Comparison of ENCODE assay signal across 8 cellular contexts in genomic region chr16:3023669-3024478, GRCh38. TPM values are rescaled to one million over a fixed set of nuclear protein-coding genes. Genes with fewer than 3 reads are reported as not detected.
A peak's percentile ranks its signal among the peaks of the same experiment; 100 is the strongest.
DNase-seq lines count a peak whose midpoint lies in the region; ATAC-seq and TF ChIP-seq lines count a peak whose summit lies in the region.

TSS of gene HCFC1R1 (minus strand) at chr16:3023942. CDS start at chr16:3023941, 1 bp downstream.
TSS of gene THOC6 (plus strand) at chr16:3024035. CDS start at chr16:3024327, 292 bp downstream.

- peak; percentile 62 for ATAC-seq in HG03457 (IDR thresholded peaks at IDR 0.05; ENCODE audit: unreplicated experiment)
- peak; percentile 74 for ATAC-seq in activated CD4-positive, alpha-beta T cell treated with anti-CD3 and anti-CD28 coated beads for 36 hours

- H3K4me3 ChIP-seq in BJ (ENCODE audit: low read depth, low read length) = peak within 1 kb of the TSS; percentile 59

- H3K27ac Mint-ChIP-seq in activated CD4-positive, alpha-beta T cell treated with anti-CD3 and anti-CD28 coated beads for 36 hours = peak within 1 kb of the TSS; percentile 97
- peak within 1 kb of the TSS; percentile 99 for H3K27ac Mint-ChIP-seq in chondrocyte (ENCODE audit: unreplicated experiment)

- POLR2A ChIA-PET in BJ (lab: Charles Lee) = interaction anchor here (0.5 kb wide), 1 partner anchor 76 kb away, joined by 4 read pairs; no protein-coding TSS in a partner anchor
- POLR2A ChIA-PET in activated CD4-positive, alpha-beta T cell treated with anti-CD3 and anti-CD28 coated beads for 36 hours (lab: Charles Lee) = interaction anchor here (0.6 to 1.5 kb wide), 5 partner anchors 46 to 259 kb away, joined by 3 to 10 read pairs (median 3); partner anchors contain the start of gene ZNF213

- H3K36me3 Mint-ChIP-seq in activated CD4-positive, alpha-beta T cell treated with anti-CD3 and anti-CD28 coated beads for 36 hours (ENCODE audit: low read depth) = peaks cover 14% of the 10 kb centered on the region
- H3K36me3 Mint-ChIP-seq in chondrocyte (ENCODE audit: low read depth) = peaks cover 18% of the 10 kb centered on the region

- H3K4me1 Mint-ChIP-seq in activated CD4-positive, alpha-beta T cell treated with anti-CD3 and anti-CD28 coated beads for 36 hours = peaks cover 50% of the 10 kb centered on the region
- H3K4me1 Mint-ChIP-seq in chondrocyte (ENCODE audit: low read depth) = peaks cover 29% of the 10 kb centered on the region

- no peaks in the 10 kb centered on the region for H3K9me3 Mint-ChIP-seq in activated CD4-positive, alpha-beta T cell treated with anti-CD3 and anti-CD28 coated beads for 36 hours (ENCODE audit: low read depth)
- no peaks in the 10 kb centered on the region for H3K9me3 Mint-ChIP-seq in chondrocyte (ENCODE audit: low read depth)

- intact Hi-C loops in activated CD4-positive, alpha-beta T cell treated with anti-CD3 and anti-CD28 coated beads for 36 hours (cut with DNase I, micrococcal nuclease) = loop anchor here (1.0 to 5.0 kb wide), 18 partner anchors 21 to 1283 kb away; partner anchors contain the start of genes ADCY9 (in 1 of the 2), CEMP1 (in 1 of the 2), ELOB (in 1 of the 2) and NTHL1 (in 1 of the 2)

- DNase-seq in BJ (ENCODE audit: low read depth) (peak; percentile 88), GM19240 (ENCODE audit: insufficient read length, low spot score) (peak; percentile 97), NCI-H524 treated with DMSO at 0.1 percent for 48 hours (lab: John Stamatoyannopoulos, UW) (peak; percentile 82), chondrocyte (ENCODE audit: low spot score) (peak; percentile 99), kidney tubule cell (ENCODE audit: low spot score) (peak; percentile 99)
- DNase-seq in activated CD4-positive, alpha-beta T cell treated with anti-CD3 and anti-CD28 coated beads for 36 hours = peak; percentile 99
- DNase-seq in stimulated activated CD4-positive, alpha-beta T cell treated with anti-CD3 and anti-CD28 coated beads, Interleukin-1b, Interleukin-23, amount 100 ng/mL, for 1 hour (ENCODE audit: low read depth in 2 of 2) = peak; percentile 83 to 88

- TF ChIP-seq CTCF in BJ (IDR thresholded peaks at IDR 0.05; ENCODE audit: insufficient read depth, low read depth, low read length) = no peak
- no peak for TF ChIP-seq CTCF in chondrocyte (IDR thresholded peaks at IDR 0.05)

- peak within 1 kb of the TSS; percentile 74 for H3K4me3 Mint-ChIP-seq in activated CD4-positive, alpha-beta T cell treated with anti-CD3 and anti-CD28 coated beads for 36 hours
- peak within 1 kb of the TSS; percentile 91 for H3K4me3 Mint-ChIP-seq in chondrocyte (ENCODE audit: unreplicated experiment)

- peaks cover under 1% of the 10 kb centered on the region; the same call in 1 of the 2 replicates for H3K27me3 ChIP-seq in BJ (ENCODE audit: control insufficient read depth, insufficient read depth, low read length)

- peaks cover 28% of the 10 kb centered on the region for H3K36me3 ChIP-seq in BJ (ENCODE audit: control insufficient read depth, insufficient read depth, low read length)

- CTCF ChIA-PET in BJ (lab: Yijun Ruan, JAX) = interaction anchor here (0.8 to 6.3 kb wide), 6 partner anchors 8 to 106 kb away, joined by 3 to 78 read pairs (median 4); partner anchors contain the start of gene CLDN9
- CTCF ChIA-PET in activated CD4-positive, alpha-beta T cell treated with anti-CD3 and anti-CD28 coated beads for 36 hours (lab: Charles Lee) = interaction anchor here (0.6 to 3.8 kb wide), 5 partner anchors 8 to 21 kb away, joined by 3 to 39 read pairs (median 6); no protein-coding TSS in a partner anchor

- peaks cover 4% of the 10 kb centered on the region for H3K27me3 Mint-ChIP-seq in activated CD4-positive, alpha-beta T cell treated with anti-CD3 and anti-CD28 coated beads for 36 hours
- no peaks in the 10 kb centered on the region for H3K27me3 Mint-ChIP-seq in chondrocyte (ENCODE audit: low read depth)

RNA-seq across cellular contexts. Expression of gene HCFC1R1, which starts in this region (rescaled TPM):
- 26.2 and 33.7 TPM in 2 replicates for polyA plus RNA-seq in BJ (2011; rRNA removed)
- polyA minus RNA-seq in BJ (2011; rRNA and poly(A)+ RNA removed) = 18.4 and 22.0 TPM in 2 replicates
- total RNA-seq in activated CD4-positive, alpha-beta T cell treated with anti-CD3 and anti-CD28 coated beads for 36 hours = 10 to 100 TPM; 30.0 to 30.7 TPM
- total RNA-seq in chondrocyte = 74.0 to 101 TPM (median 79.3 TPM) in 3 replicates

RNA-seq across cellular contexts. Expression of gene THOC6, which starts in this region (rescaled TPM):
- 11.0 and 20.5 TPM in 2 replicates for polyA plus RNA-seq in BJ (2011; rRNA removed)
- 11.3 and 15.4 TPM in 2 replicates for polyA minus RNA-seq in BJ (2011; rRNA and poly(A)+ RNA removed)
- total RNA-seq in activated CD4-positive, alpha-beta T cell treated with anti-CD3 and anti-CD28 coated beads for 36 hours = 10 to 100 TPM; 46.9 to 50.2 TPM
- total RNA-seq in chondrocyte = 27.4 to 33.4 TPM (median 28.8 TPM) in 3 replicates

Comparison
In these comparisons a context has a peak if more than half of its experiments do, and no peak if none do; other contexts are left out.
1. Peak in every context shown above with its lines: DNase-seq, ATAC-seq and H3K4me3 ChIP-seq.